30 cellular contexts compared by ENCODE assay signal in genomic region chr1:45859221-45859620, GRCh38.
"Had no signal": no experiment of that assay in that cellular context is flagged by ENCODE, and none has a peak within 500 bp of the region (broad histone marks: within the 10 kb centered on the region; RNA-seq: fewer than 3 reads in every experiment).

No MANE protein-coding gene starts in this region.

- H3K4me3 ChIP-seq: left lung, lower lobe of right lung, neural progenitor cell, ovary, right atrium auricular region, right lobe of liver, smooth muscle cell, tibial nerve, upper lobe of left lung, vagina had no signal

- H3K4me2 ChIP-seq: neural progenitor cell, smooth muscle cell had no signal

- H3K27me3 Mint-ChIP-seq: naive B cell; progenitor cell of endocrine pancreas; stimulated activated memory B cell treated with anti-CD40 and anti-IgM and Interleukin-4, amounts not matched to agents 10 μg/mL and 1 μg/mL and 100 μg/mL, for 72 hours; stimulated activated naive CD8-positive, alpha-beta T cell treated with anti-CD3 and anti-CD28 coated beads, Interleukin-15, amount 100 ng/mL, for 72 hours had no signal

- H3K36me3 Mint-ChIP-seq: immature natural killer cell, naive B cell, natural killer cell had no signal

- ATAC-seq: left colon; left lung; lower lobe of right lung; natural killer cell; right lobe of liver; stimulated activated memory B cell treated with anti-CD40 and anti-IgM and Interleukin-4, amounts not matched to agents 10 μg/mL and 1 μg/mL and 100 μg/mL, for 72 hours; stimulated activated naive CD8-positive, alpha-beta T cell treated with anti-CD3 and anti-CD28 coated beads, Interleukin-15, amount 100 ng/mL, for 72 hours had no signal

- H3K4me3 Mint-ChIP-seq: immature natural killer cell; naive B cell; natural killer cell; nephron progenitor cell; neural progenitor cell; stimulated activated memory B cell treated with anti-CD40 and anti-IgM and Interleukin-4, amounts not matched to agents 10 μg/mL and 1 μg/mL and 100 μg/mL, for 72 hours; stimulated activated naive CD8-positive, alpha-beta T cell treated with anti-CD3 and anti-CD28 coated beads, Interleukin-15, amount 100 ng/mL, for 72 hours had no signal

- H2AFZ ChIP-seq: neural progenitor cell had no signal

- H3K9me3 Mint-ChIP-seq: natural killer cell; stimulated activated memory B cell treated with anti-CD40 and anti-IgM and Interleukin-4, amounts not matched to agents 10 μg/mL and 1 μg/mL and 100 μg/mL, for 72 hours; stimulated activated naive CD8-positive, alpha-beta T cell treated with anti-CD3 and anti-CD28 coated beads, Interleukin-15, amount 100 ng/mL, for 72 hours had no signal

- H3K36me3 ChIP-seq: left lung, lower lobe of right lung, neural progenitor cell, neutrophil, ovary, right atrium auricular region, right lobe of liver, tibial nerve, upper lobe of left lung, vagina had no signal

- H3K27ac ChIP-seq: left lung, lower lobe of right lung, neural progenitor cell, neutrophil, ovary, right atrium auricular region, right lobe of liver, tibial nerve, upper lobe of left lung, vagina had no signal

- H3K27me3 ChIP-seq: left lung, neural progenitor cell, neutrophil, ovary, right atrium auricular region, right lobe of liver, tibial nerve, upper lobe of left lung, vagina had no signal

- H3K9me3 ChIP-seq: left lung, lower lobe of right lung, neutrophil, ovary, right atrium auricular region, right lobe of liver, tibial nerve, upper lobe of left lung, vagina had no signal

- DNase-seq: hippocampal formation; immature natural killer cell; kidney; left colon; left lung; lower lobe of right lung; mammary epithelial cell; mesenchymal stem cell; naive B cell; natural killer cell; nephron progenitor cell; occipital lobe; ovary; right lobe of liver; stimulated activated CD4-positive, alpha-beta T cell treated with anti-CD3 and anti-CD28 coated beads, Interleukin-1b, Interleukin-23, amount 100 ng/mL, for 48 hours; stimulated activated CD4-positive, alpha-beta T cell treated with anti-CD3 and anti-CD28 coated beads, Interleukin-2, amount 100 ng/mL, for 48 hours; stimulated activated CD4-positive, alpha-beta T cell treated with anti-CD3 and anti-CD28 coated beads, Interleukin-4, amount 100 ng/mL, for 4 hours; stimulated activated CD8-positive, alpha-beta memory T cell treated with anti-CD3 and anti-CD28 coated beads, Interleukin-4, amount 100 ng/mL, for 48 hours; stimulated activated naive CD4-positive, alpha-beta T cell treated with Interleukin-2 at 50 U/mL for 16 hours; stimulated activated naive CD8-positive, alpha-beta T cell treated with anti-CD3 and anti-CD28 coated beads, Interleukin-15, amount 100 ng/mL, for 72 hours; substantia nigra; upper lobe of left lung had no signal

- H3K27ac Mint-ChIP-seq: immature natural killer cell; naive B cell; natural killer cell; nephron progenitor cell; neural progenitor cell; stimulated activated memory B cell treated with anti-CD40 and anti-IgM and Interleukin-4, amounts not matched to agents 10 μg/mL and 1 μg/mL and 100 μg/mL, for 72 hours; stimulated activated naive CD8-positive, alpha-beta T cell treated with anti-CD3 and anti-CD28 coated beads, Interleukin-15, amount 100 ng/mL, for 72 hours had no signal

- H3K4me1 ChIP-seq: left lung, lower lobe of right lung, neural progenitor cell, right lobe of liver, upper lobe of left lung had no signal
